ENCODE assay signal across 2 cellular contexts in genomic region chr6:115665310-115665709, GRCh38.
"Had no signal": no experiment of that assay in that cellular context is flagged by ENCODE, and none has a peak within 500 bp of the region (broad histone marks: within the 10 kb centered on the region; RNA-seq: fewer than 3 reads in every experiment).

No MANE protein-coding gene starts in this region.

- H3K4me3 ChIP-seq: GM12878 had no signal

- DNase-seq: GDM1 had no signal

- ATAC-seq: GM12878 had no signal
